ENCODE assay signal across 1 cellular context in genomic region chr5:15598294-15598902, GRCh38.
TF ChIP-seq lines count a peak whose summit lies in the region.

No MANE protein-coding gene starts in this region.

TF ChIP-seq in GM23338, 12 proteins besides CTCF, POLR2A, EP300 and RAD21 (continued from another document):
- no peak for TF ChIP-seq ZNF462 (CRISPR knock-in tag; IDR thresholded peaks at IDR 0.05)
- TF ChIP-seq ZNF114 (CRISPR knock-in tag; IDR thresholded peaks at IDR 0.05) = no peak
- TF ChIP-seq EZH2 (IDR thresholded peaks at IDR 0.05; ENCODE audit: low read depth, unreplicated experiment) = no peak
